Comparison of ENCODE assay signal across 26 cellular contexts in the genomic region with DNA sequence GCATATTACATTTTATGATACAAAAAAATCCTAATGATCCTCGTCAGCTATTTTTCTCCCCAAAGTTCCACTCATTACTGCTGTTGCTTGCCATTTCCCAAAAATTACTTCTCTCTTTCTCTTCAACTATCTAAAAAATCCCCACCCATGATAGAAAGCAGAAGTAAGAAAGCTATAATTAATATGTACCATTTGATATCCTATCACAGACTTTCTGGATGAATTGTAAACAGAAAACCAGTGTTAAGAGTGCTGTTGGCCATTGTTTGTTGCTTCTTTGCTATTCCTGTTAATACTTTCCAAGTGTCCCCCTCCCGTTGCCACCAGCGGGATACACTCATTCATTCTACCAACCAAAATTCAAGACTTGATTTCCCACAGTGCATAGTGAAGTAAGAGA.
DNase-seq lines count a peak whose midpoint lies in the region; ATAC-seq and TF ChIP-seq lines count a peak whose summit lies in the region.
"Had no signal": no experiment of that assay in that cellular context is flagged by ENCODE, and none has a peak within 500 bp of the region (broad histone marks: within the 10 kb centered on the region; RNA-seq: fewer than 3 reads in every experiment).

No MANE protein-coding gene starts in this region.

- POLR2A ChIA-PET in activated B cell treated with CpG ODN at 0.5 μM for 24 hours (lab: Charles Lee) = interaction anchor here (1.0 to 3.1 kb wide), 6 partner anchors 9 to 1648 kb away, joined by 3 to 25 read pairs (median 9); a partner anchor contains a TSS

- H3K4me3 Mint-ChIP-seq in activated B cell treated with CpG ODN at 0.5 μM for 24 hours = no peak overlapping the region
- H3K4me3 Mint-ChIP-seq: IgD-negative memory B cell, T-cell had no signal

- H3K27me3 ChIP-seq in right atrium auricular region (no peaks in the 10 kb centered on the region), OCI-LY3 (ENCODE audit: low read depth, low read length) (no peaks in the 10 kb centered on the region), brain microvascular endothelial cell (replicated peaks) (no peaks in the 10 kb centered on the region)
- H3K27me3 ChIP-seq: SJSA1 had no signal

- no peak for DNase-seq in Right ventricle myocardium superior
- DNase-seq in right atrium auricular region (ENCODE audit: low spot score) = no peak
- DNase-seq in activated B cell treated with CpG ODN at 0.5 μM for 24 hours = no peak
- DNase-seq in brain microvascular endothelial cell = no peak
- no peak for DNase-seq in GM13976 (ENCODE audit: low spot score)
- DNase-seq in NCI-H2107 (lab: John Stamatoyannopoulos, UW) = no peak
- DNase-seq in NCI-H1694 treated with DMSO at 0.1 percent for 48 hours (lab: John Stamatoyannopoulos, UW) = no peak
- DNase-seq: 8988T, ACHN, Calu3, DMS79 treated with DMSO at 0.1 percent for 48 hours, GF-D8, Karpas-422, NCI-H1105 treated with DMSO at 0.1 percent for 48 hours, NCI-H146, NCI-H2029 treated with DMSO at 0.1 percent for 48 hours, NCI-H2227 treated with DMSO at 0.1 percent for 48 hours, NCI-H510A, NCI-H69, PC-3, T-cell had no signal

- intact Hi-C loops in Right ventricle myocardium superior (cut with DNase I) (no loop called here), activated B cell treated with CpG ODN at 0.5 μM for 24 hours (cut with micrococcal nuclease) (loop anchor here (1.0 to 10.0 kb wide), 3 partner anchors 136 to 1264 kb away; a partner anchor contains a TSS)

- CTCF ChIA-PET in activated B cell treated with CpG ODN at 0.5 μM for 24 hours (lab: Charles Lee) = interaction anchor here (0.9 to 3.0 kb wide), 2 partner anchors 9 to 61 kb away, joined by 3 to 12 read pairs; no protein-coding TSS in a partner anchor

- peaks cover 9% of the 10 kb centered on the region for H3K79me2 ChIP-seq in OCI-LY3 (ENCODE audit: low read length)

- H3K4me3 ChIP-seq in right atrium auricular region (no peak overlapping the region), OCI-LY3 (ENCODE audit: low read length) (peak overlapping the region; percentile 63), brain microvascular endothelial cell (ENCODE audit: low read depth, low read length) (no peak overlapping the region)
- H3K4me3 ChIP-seq: SJSA1 had no signal

- H3K9me3 ChIP-seq in right atrium auricular region (no peaks in the 10 kb centered on the region), OCI-LY3 (ENCODE audit: insufficient read depth, low read length) (no peaks in the 10 kb centered on the region)
- H3K9me3 ChIP-seq: SJSA1 had no signal

- H3K27ac Mint-ChIP-seq in activated B cell treated with CpG ODN at 0.5 μM for 24 hours = no peak overlapping the region
- H3K27ac Mint-ChIP-seq: IgD-negative memory B cell, T-cell had no signal

- no peak overlapping the region for H3K27ac ChIP-seq in right atrium auricular region
- peak overlapping the region; percentile 98 for H3K27ac ChIP-seq in OCI-LY3 (ENCODE audit: low read length)
- H3K27ac ChIP-seq in brain microvascular endothelial cell = no peak overlapping the region
- H3K27ac ChIP-seq: SJSA1 had no signal

- H3K9ac ChIP-seq in OCI-LY3 (ENCODE audit: low read length) = peak overlapping the region; percentile 95

- peak; percentile 22 for ATAC-seq in Right ventricle myocardium superior (ENCODE audit: poor library complexity)
- ATAC-seq in activated B cell treated with CpG ODN at 0.5 μM for 24 hours (ENCODE audit: low read depth) = peak; percentile 36
- ATAC-seq: HCT116, PC-3, Right ventricle myocardium inferior, T-cell had no signal

- no peak for TF ChIP-seq CTCF in right atrium auricular region (IDR thresholded peaks at IDR 0.05)
- no peak for TF ChIP-seq CTCF in OCI-LY3 (IDR thresholded peaks at IDR 0.05; ENCODE audit: low read depth, low read length)
- TF ChIP-seq CTCF in activated B cell treated with CpG ODN at 0.5 μM for 24 hours (IDR thresholded peaks at IDR 0.05) = no peak
- no peak for TF ChIP-seq CTCF in brain microvascular endothelial cell (IDR thresholded peaks at IDR 0.05; ENCODE audit: low read depth, low read length, missing control alignments)
- no peak for TF ChIP-seq CTCF in GM13976 (IDR thresholded peaks at IDR 0.05; ENCODE audit: borderline replicate concordance, control extremely low read depth, extremely low read depth, insufficient read depth, missing control alignments)

- no peaks in the 10 kb centered on the region for H3K27me3 Mint-ChIP-seq in activated B cell treated with CpG ODN at 0.5 μM for 24 hours
- H3K27me3 Mint-ChIP-seq: IgD-negative memory B cell had no signal

- no peaks in the 10 kb centered on the region for H3K4me1 ChIP-seq in right atrium auricular region
- peaks cover 92% of the 10 kb centered on the region for H3K4me1 ChIP-seq in OCI-LY3 (ENCODE audit: low read length)
- H3K4me1 ChIP-seq: SJSA1 had no signal

- peak overlapping the region; percentile 95 for H3K4me2 ChIP-seq in OCI-LY3 (ENCODE audit: low read length)

- H3K36me3 Mint-ChIP-seq in activated B cell treated with CpG ODN at 0.5 μM for 24 hours (ENCODE audit: low read depth) = no peaks in the 10 kb centered on the region
- H3K36me3 Mint-ChIP-seq: IgD-negative memory B cell, T-cell had no signal

- peaks cover 27% of the 10 kb centered on the region for H3K4me1 Mint-ChIP-seq in activated B cell treated with CpG ODN at 0.5 μM for 24 hours

- no peaks in the 10 kb centered on the region for H3K9me3 Mint-ChIP-seq in activated B cell treated with CpG ODN at 0.5 μM for 24 hours
- H3K9me3 Mint-ChIP-seq: IgD-negative memory B cell, T-cell had no signal

- H4K20me1 ChIP-seq in OCI-LY3 (ENCODE audit: insufficient read depth, low read length) = no peaks in the 10 kb centered on the region

- no peak overlapping the region for H2AFZ ChIP-seq in OCI-LY3 (ENCODE audit: low read depth, low read length)

- in situ Hi-C loops in brain microvascular endothelial cell (cut with HindIII; ENCODE audit: low pct_ligation_motif_present, low sequenced_read_pairs) = no loop called here
- in situ Hi-C loops in GM13976 (cut with MboI; ENCODE audit: low sequenced_read_pairs, unreplicated experiment) = loop anchor here (10.0 kb wide), 2 partner anchors 56 to 176 kb away; no protein-coding TSS in a partner anchor

- H3K36me3 ChIP-seq in right atrium auricular region (no peaks in the 10 kb centered on the region), OCI-LY3 (replicated peaks; ENCODE audit: low read depth, low read length) (peaks cover 9% of the 10 kb centered on the region), brain microvascular endothelial cell (replicated peaks) (no peaks in the 10 kb centered on the region)
- H3K36me3 ChIP-seq: SJSA1 had no signal
